Comparison of ENCODE assay signal across 27 cellular contexts in genomic region chr1:5906966-5907365, GRCh38.
A peak's percentile ranks its signal among the peaks of the same experiment; 100 is the strongest.
DNase-seq lines count a peak whose midpoint lies in the region; ATAC-seq and TF ChIP-seq lines count a peak whose summit lies in the region.
"Had no signal": no experiment of that assay in that cellular context is flagged by ENCODE, and none has a peak within 500 bp of the region (broad histone marks: within the 10 kb centered on the region; RNA-seq: fewer than 3 reads in every experiment).

No MANE protein-coding gene starts in this region.

- peaks cover 2% of the 10 kb centered on the region; the same call in 1 of the 2 replicates for H3K4me1 ChIP-seq in GM23338 (ENCODE audit: insufficient read depth)
- H3K4me1 ChIP-seq: SJCRH30 had no signal

- H3K4me1 Mint-ChIP-seq in osteocyte (ENCODE audit: unreplicated experiment) (no peaks in the 10 kb centered on the region), GM23338 (peaks cover 12% of the 10 kb centered on the region)

- TF ChIP-seq CTCF in osteocyte (IDR thresholded peaks at IDR 0.05) (no peak), GM23338 (conservative IDR thresholded peaks at IDR 0.05; ENCODE audit: low read depth in 2 of 2) (no peak)

- no peaks in the 10 kb centered on the region for H3K36me3 ChIP-seq in GM23338 (ENCODE audit: insufficient read depth)

- intact Hi-C loops in cardiac septum (cut with DNase I) = no loop called here
- intact Hi-C loops in left ventricle myocardium superior (cut with micrococcal nuclease) = no loop called here

- H3K27me3 ChIP-seq in GM23338 (ENCODE audit: insufficient read depth) = no peaks in the 10 kb centered on the region
- H3K27me3 ChIP-seq: BLaER1 treated with 17β-estradiol and CSF1 and Interleukin-3, amounts not matched to agents 10 nM and 100 nM; MG63; SJCRH30 had no signal

- H3K9me2 ChIP-seq in GM23338 (ENCODE audit: insufficient read depth) = no peaks in the 10 kb centered on the region

- H2AFZ ChIP-seq in GM23338 = no peak overlapping the region
- H2AFZ ChIP-seq: PC-9 had no signal

- H3F3A ChIP-seq in GM23338 (replicated peaks; ENCODE audit: low read depth) = no peaks in the 10 kb centered on the region

- no peaks in the 10 kb centered on the region for H3K79me2 ChIP-seq in GM23338 (replicated peaks; ENCODE audit: insufficient read depth)

- no peak overlapping the region for H3K4me3 ChIP-seq in GM23338
- H3K4me3 ChIP-seq: BLaER1 treated with 17β-estradiol and CSF1 and Interleukin-3, amounts not matched to agents 10 nM and 100 nM; GM12878; MG63; PC-9; SJCRH30 had no signal

- no peaks in the 10 kb centered on the region for H3K27me3 Mint-ChIP-seq in osteocyte (ENCODE audit: unreplicated experiment)
- peaks cover 10% of the 10 kb centered on the region for H3K27me3 Mint-ChIP-seq in GM23338 (ENCODE audit: insufficient read depth, low read depth, poor library complexity)
- H3K27me3 Mint-ChIP-seq: CD4-positive, alpha-beta T cell had no signal

- no peak overlapping the region for H3K4me3 Mint-ChIP-seq in osteocyte (ENCODE audit: unreplicated experiment)
- no peak overlapping the region for H3K4me3 Mint-ChIP-seq in GM23338
- H3K4me3 Mint-ChIP-seq: CD4-positive, alpha-beta T cell had no signal

- no peak for ATAC-seq in left ventricle myocardium superior
- ATAC-seq in GM23338 = no peak
- ATAC-seq: GM12878, HCT116, Right ventricle myocardium inferior had no signal

- peaks cover 10% of the 10 kb centered on the region for H3K36me3 Mint-ChIP-seq in osteocyte (ENCODE audit: unreplicated experiment)
- peaks cover 3% of the 10 kb centered on the region; the same call in 1 of the 3 replicates for H3K36me3 Mint-ChIP-seq in GM23338 (ENCODE audit: low read depth)

- no peak overlapping the region for H3K4me2 ChIP-seq in GM23338
- H3K4me2 ChIP-seq: PC-9 had no signal

- H3K27ac Mint-ChIP-seq in osteocyte (ENCODE audit: unreplicated experiment) = no peak overlapping the region
- no peak overlapping the region for H3K27ac Mint-ChIP-seq in GM23338
- H3K27ac Mint-ChIP-seq: CD4-positive, alpha-beta T cell had no signal

- H4K20me1 ChIP-seq in GM23338 (replicated peaks; ENCODE audit: insufficient read depth) = no peaks in the 10 kb centered on the region

- H3K27ac ChIP-seq in GM23338 (ENCODE audit: low read depth) = no peak overlapping the region
- H3K27ac ChIP-seq: BLaER1 treated with 17β-estradiol and CSF1 and Interleukin-3, amounts not matched to agents 10 nM and 100 nM; PC-9; SJCRH30 had no signal

- H3K9me3 Mint-ChIP-seq in osteocyte (ENCODE audit: unreplicated experiment) (no peaks in the 10 kb centered on the region), GM23338 (no peaks in the 10 kb centered on the region)
- H3K9me3 Mint-ChIP-seq: CD4-positive, alpha-beta T cell had no signal

- DNase-seq in cardiac septum (ENCODE audit: low spot score) (peak; percentile 36), left ventricle myocardium superior (no peak), islet precursor cell (peak; percentile 42), osteocyte (ENCODE audit: extremely low spot score, unreplicated experiment) (peak; percentile 82), GM23338 (ENCODE audit: low spot score) (no peak)
- no peak for DNase-seq in stimulated activated CD4-positive, alpha-beta T cell treated with anti-CD3 and anti-CD28 coated beads, Interleukin-12 subunit alpha, Interleukin-12 subunit beta, amount 100 ng/mL, for 4 hours
- no peak for DNase-seq in stimulated activated CD4-positive, alpha-beta T cell treated with anti-CD3 and anti-CD28 coated beads, Interleukin-2, amount 100 ng/mL, for 48 hours
- DNase-seq: CD4-positive, alpha-beta T cell; COR-L47; DMS79; EL; GDM1; GOT3; IMR-90; KG1; MG63; NCI-H2029 treated with DMSO at 0.1 percent for 48 hours; NCI-H446 treated with DMSO at 0.1 percent for 48 hours; NCI-H526; NCI-H82; NK-92 treated with Interleukin-12 subunit alpha and Interleukin-12 subunit beta, amount 100 ng/mL, for 24 hours; PC-9; SJCRH30 had no signal

TF ChIP-seq in GM23338, 12 proteins besides CTCF, POLR2A, EP300 and RAD21 (continues in another document):
- TF ChIP-seq ETS1 (IDR thresholded peaks at IDR 0.05) (no peak), EZH2 (IDR thresholded peaks at IDR 0.05; ENCODE audit: low read depth, unreplicated experiment) (no peak), POLR2AphosphoS5 (IDR thresholded peaks at IDR 0.05; ENCODE audit: low read depth) (no peak), ZNF331 (CRISPR knock-in tag; IDR thresholded peaks at IDR 0.05; ENCODE audit: low read depth) (no peak), ZNF462 (CRISPR knock-in tag; IDR thresholded peaks at IDR 0.05) (no peak), EZH2phosphoT487 (IDR thresholded peaks at IDR 0.05; ENCODE audit: unreplicated experiment) (no peak), CREB1 (CRISPR knock-in tag; IDR thresholded peaks at IDR 0.05; ENCODE audit: low read depth) (no peak), ZNF114 (CRISPR knock-in tag; IDR thresholded peaks at IDR 0.05) (no peak)

Comparison
In these comparisons a context has a peak if more than half of its experiments do, and no peak if none do; other contexts are left out.
1. DNase-seq: peak in cardiac septum (single experiment), islet precursor cell (single experiment) and osteocyte (single experiment); none in left ventricle myocardium superior (single experiment), GM23338 (single experiment), stimulated activated CD4-positive, alpha-beta T cell treated with anti-CD3 and anti-CD28 coated beads, Interleukin-12 subunit alpha, Interleukin-12 subunit beta, amount 100 ng/mL, for 4 hours (single experiment) and stimulated activated CD4-positive, alpha-beta T cell treated with anti-CD3 and anti-CD28 coated beads, Interleukin-2, amount 100 ng/mL, for 48 hours (0 of 2).